Comparison of ENCODE assay signal across 5 cellular contexts in genomic region chr12:53565376-53565775, GRCh38. TPM values are rescaled to one million over a fixed set of nuclear protein-coding genes. Genes with fewer than 3 reads are reported as not detected.
"Had no signal": no experiment of that assay in that cellular context is flagged by ENCODE, and none has a peak within 500 bp of the region (broad histone marks: within the 10 kb centered on the region; RNA-seq: fewer than 3 reads in every experiment).

No MANE protein-coding gene starts in this region.

RNA-seq across cellular contexts. Expression of gene NPFF, which starts 58.1 kb away (rescaled TPM):
- total RNA-seq: M059J, OCI-LY7, PC-9, Right ventricle myocardium superior, SJSA1 had no signal
